8 cellular contexts compared by ENCODE assay signal in genomic region chr2:61426267-61426897, GRCh38. TPM values are rescaled to one million over a fixed set of nuclear protein-coding genes. Genes with fewer than 3 reads are reported as not detected.
DNase-seq lines count a peak whose midpoint lies in the region; ATAC-seq and TF ChIP-seq lines count a peak whose summit lies in the region.

No MANE protein-coding gene starts in this region.

- peak overlapping the region; percentile 98 for H3K27ac ChIP-seq in OCI-LY7 (ENCODE audit: low read depth, low read length, poor library complexity, severe bottlenecking)

- ATAC-seq in GM18511 (IDR thresholded peaks at IDR 0.05; ENCODE audit: unreplicated experiment) (peak; percentile 79), HG03039 (IDR thresholded peaks at IDR 0.05; ENCODE audit: unreplicated experiment) (peak; percentile 72)

- no peak overlapping the region for H3K27ac Mint-ChIP-seq in glutamatergic neuron (ENCODE audit: unreplicated experiment)

- H4K20me1 ChIP-seq in OCI-LY7 (ENCODE audit: insufficient read depth, low read length) = no peaks in the 10 kb centered on the region

- no TSS peak for BruUV-seq in OCI-LY7 (replicated peaks; lab: Mats Ljungman, UMichigan)

- H3K4me2 ChIP-seq in OCI-LY7 (ENCODE audit: low read length) = peak overlapping the region; percentile 80

- TF ChIP-seq CTCF in OCI-LY7 (conservative IDR thresholded peaks at IDR 0.05; ENCODE audit: low read length) (peak; percentile 90), glutamatergic neuron (IDR thresholded peaks at IDR 0.05; ENCODE audit: partially characterized antibody, unreplicated experiment) (peak; percentile 67)

- CTCF ChIA-PET in OCI-LY7 (lab: Charles Lee; ENCODE audit: unreplicated experiment) = interaction anchor here (0.7 to 1.6 kb wide), 5 partner anchors 10 to 109 kb away, joined by 3 to 9 read pairs (median 4); no protein-coding TSS in a partner anchor

- no peaks in the 10 kb centered on the region for H3K9me2 ChIP-seq in OCI-LY7 (ENCODE audit: insufficient read depth, low read length)

- H3K79me2 ChIP-seq in OCI-LY7 (ENCODE audit: insufficient read depth, low read depth, low read length) = peaks cover 94% of the 10 kb centered on the region

- peaks cover 47% of the 10 kb centered on the region for H3K36me3 ChIP-seq in OCI-LY7 (ENCODE audit: insufficient read depth, low read length)

- peaks cover 4% of the 10 kb centered on the region for H3K4me1 Mint-ChIP-seq in glutamatergic neuron (ENCODE audit: low read depth, unreplicated experiment)

- no peaks in the 10 kb centered on the region for H3K9me3 Mint-ChIP-seq in glutamatergic neuron (ENCODE audit: unreplicated experiment)

- intact Hi-C loops in OCI-LY7 (cut with micrococcal nuclease; ENCODE audit: unreplicated experiment) = loop anchor here (10.0 kb wide), 1 partner anchor 542 kb away; the partner anchor contains the start of gene REL

- DNase-seq in ACHN = peak; percentile 48
- peak; percentile 89 for DNase-seq in OCI-LY7 (ENCODE audit: low spot score)
- peak; percentile 40 for DNase-seq in activated T-helper 1 cell treated with Interleukin-2 at 50 U/mL for 16 hours (ENCODE audit: low read depth)
- peak; percentile 71 for DNase-seq in glutamatergic neuron
- peak; percentile 29 to 41 for DNase-seq in stimulated activated CD4-positive, alpha-beta T cell treated with anti-CD3 and anti-CD28 coated beads, Interleukin-1b, Interleukin-23, amount 100 ng/mL, for 1 hour (ENCODE audit: low read depth in 2 of 2)
- no peak for DNase-seq in NCI-H345 treated with DMSO at 0.1 percent for 48 hours (lab: John Stamatoyannopoulos, UW; ENCODE audit: unreplicated experiment)

- peaks cover 85% of the 10 kb centered on the region for H3K4me1 ChIP-seq in OCI-LY7 (ENCODE audit: insufficient read depth, low read length, poor library complexity, severe bottlenecking)

- POLR2A ChIA-PET in OCI-LY7 (lab: Charles Lee) = interaction anchor here (0.6 to 5.3 kb wide), 16 partner anchors 10 to 1084 kb away, joined by 3 to 40 read pairs (median 4); partner anchors contain the start of gene XPO1

- no peaks in the 10 kb centered on the region for H3K36me3 Mint-ChIP-seq in glutamatergic neuron (ENCODE audit: unreplicated experiment)

- H3K27me3 Mint-ChIP-seq in glutamatergic neuron (ENCODE audit: unreplicated experiment) = peaks cover 3% of the 10 kb centered on the region

- H2AFZ ChIP-seq in OCI-LY7 (ENCODE audit: low read length) = no peak overlapping the region

- in situ Hi-C loops in ACHN (cut with HindIII; ENCODE audit: low pct_ligation_motif_present, low pct_unique_long_range_greater_than_20kb, low sequenced_read_pairs) = no loop called here

- H3K4me3 ChIP-seq in OCI-LY7 (ENCODE audit: low read depth, low read length, poor library complexity, severe bottlenecking) = peak overlapping the region; percentile 57

- no peak overlapping the region for H3K4me3 Mint-ChIP-seq in glutamatergic neuron (ENCODE audit: unreplicated experiment)

- no peaks in the 10 kb centered on the region; the same call in 1 of the 2 replicates for H3K9me3 ChIP-seq in OCI-LY7 (ENCODE audit: low read length)

RNA-seq across cellular contexts. Expression of gene USP34, which starts 44.5 kb away (rescaled TPM):
- 147 and 192 TPM in 2 replicates for total RNA-seq in OCI-LY7 (2014; rRNA removed; shearing (Covaris generic))
- total RNA-seq in OCI-LY7 (2022) (340 and 344 TPM in 2 replicates), glutamatergic neuron (ENCODE audit: unreplicated experiment) (104 TPM)
